Comparison of ENCODE assay signal across 12 cellular contexts in the genomic region with DNA sequence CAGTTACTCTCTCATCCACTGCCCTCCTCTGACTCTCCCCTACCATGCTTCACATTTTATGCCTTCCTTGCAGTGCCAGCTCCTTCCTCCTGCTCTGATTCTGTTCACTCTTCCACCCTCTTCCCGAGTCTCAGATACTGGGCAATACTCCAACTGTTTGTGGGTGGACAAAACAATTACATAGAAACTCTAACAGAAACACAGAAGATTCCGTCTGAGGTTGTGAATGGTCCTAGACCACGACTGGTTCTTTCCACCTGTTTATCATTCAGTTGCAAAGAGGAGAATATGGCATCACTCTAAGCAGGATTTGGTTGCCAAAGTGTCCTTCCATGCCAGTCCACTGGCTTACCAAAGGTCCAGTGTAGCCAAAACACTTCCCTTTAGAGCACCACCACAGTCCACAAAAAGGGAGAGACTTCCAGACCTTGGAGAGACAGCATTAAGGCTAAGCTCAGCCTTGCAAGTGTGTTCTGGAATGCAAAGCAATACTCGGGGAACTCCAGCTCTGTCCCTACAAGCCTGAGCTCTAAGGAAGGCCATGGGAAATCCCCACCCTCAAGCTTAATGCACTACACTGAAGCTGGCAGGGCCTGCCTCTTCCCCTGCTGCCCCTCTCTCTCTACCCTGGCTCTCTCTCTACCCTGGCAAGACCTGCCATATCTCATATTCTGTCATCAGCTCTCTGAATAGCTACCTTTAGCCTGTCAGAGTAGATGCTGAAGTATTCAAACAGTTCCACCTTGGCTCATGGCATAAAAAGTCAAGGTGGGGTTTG. TPM values are rescaled to one million over a fixed set of nuclear protein-coding genes. Genes with fewer than 3 reads are reported as not detected.
DNase-seq lines count a peak whose midpoint lies in the region; ATAC-seq and TF ChIP-seq lines count a peak whose summit lies in the region.
"Had no signal": no experiment of that assay in that cellular context is flagged by ENCODE, and none has a peak within 500 bp of the region (broad histone marks: within the 10 kb centered on the region; RNA-seq: fewer than 3 reads in every experiment).

No MANE protein-coding gene starts in this region.

- H3K36me3 ChIP-seq in lower lobe of right lung = no peaks in the 10 kb centered on the region

- H3K27me3 ChIP-seq in lower lobe of right lung (ENCODE audit: low read depth) = no peaks in the 10 kb centered on the region

- intact Hi-C loops in lower lobe of right lung (cut with DNase I) = no loop called here

- no peaks in the 10 kb centered on the region for H3K4me1 ChIP-seq in lower lobe of right lung

- H3K4me3 ChIP-seq in cardiac fibroblast (replicated peaks in 1 of 2; ENCODE audit: low read depth in 2 of 2, low read length in 2 of 2) (no peak overlapping the region), lower lobe of right lung (no peak overlapping the region)

- H3K27ac ChIP-seq in lower lobe of right lung = no peak overlapping the region

- no peak for TF ChIP-seq CTCF in cardiac fibroblast (IDR thresholded peaks at IDR 0.05; ENCODE audit: low read depth, low read length)
- no peak for TF ChIP-seq CTCF in lower lobe of right lung (IDR thresholded peaks at IDR 0.05)
- no peak for TF ChIP-seq CTCF in GM20000 (IDR thresholded peaks at IDR 0.05; ENCODE audit: extremely low read depth, missing control alignments)

- ATAC-seq in HG03432 (IDR thresholded peaks at IDR 0.05; ENCODE audit: unreplicated experiment) (peak; percentile 83), lower lobe of right lung (peak; percentile 64 to 68), GM19351 (IDR thresholded peaks at IDR 0.05; ENCODE audit: unreplicated experiment) (no peak)

- no peaks in the 10 kb centered on the region for H3K9me3 ChIP-seq in lower lobe of right lung

- DNase-seq in GM04503 (ENCODE audit: low read depth) (peak; percentile 68), cardiac fibroblast (ENCODE audit: low read depth in 2 of 2) (peak; percentile 73), lower lobe of right lung (no peak), Kasumi-1 (lab: John Stamatoyannopoulos, UW) (no peak), SIG-M5 treated with dmso at 0.1 percent for 504 hours (lab: John Stamatoyannopoulos, UW; ENCODE audit: unreplicated experiment) (no peak), GM20000 (ENCODE audit: low spot score) (no peak)
- DNase-seq: CD4-positive, CD25-positive, alpha-beta regulatory T cell; effector memory CD4-positive, alpha-beta T cell; NCI-H526 treated with DMSO at 0.1 percent for 48 hours; right cardiac atrium had no signal

RNA-seq across cellular contexts. Expression of a gene that starts 33.6 kb away (rescaled TPM):
- total RNA-seq in lower lobe of right lung = 20.8 TPM
- total RNA-seq: CD4-positive, CD25-positive, alpha-beta regulatory T cell had no signal

Comparison
In these comparisons a context has a peak if more than half of its experiments do, and no peak if none do; other contexts are left out.
1. DNase-seq: peak in GM04503 (single experiment) and cardiac fibroblast (2 of 2); none in lower lobe of right lung (single experiment), Kasumi-1 (0 of 2), SIG-M5 treated with dmso at 0.1 percent for 504 hours (single experiment) and GM20000 (single experiment).